In genomic region chr2:60958800-60959199, GRCh38 we compare ENCODE assay signal across 2 cellular contexts.
TF ChIP-seq lines count a peak whose summit lies in the region.

No MANE protein-coding gene starts in this region.

TF ChIP-seq in IMR-90, 13 proteins besides CTCF, POLR2A, EP300 and RAD21:
- TF ChIP-seq CEBPB (IDR thresholded peaks at IDR 0.05; ENCODE audit: low read depth, low read length), result no peak
- peak; percentile 46; the same call in 1 of the 2 replicates for TF ChIP-seq BHLHE40 (IDR thresholded peaks at IDR 0.05; ENCODE audit: low read depth, low read length)
- TF ChIP-seq FOS (IDR thresholded peaks at IDR 0.05; ENCODE audit: low read depth, low read length), result no peak
- no peak for TF ChIP-seq MXI1 (IDR thresholded peaks at IDR 0.05; ENCODE audit: borderline replicate concordance, low read depth, low read length)

TF ChIP-seq in endothelial cell of umbilical vein, 7 proteins besides CTCF, POLR2A, EP300 and RAD21:
- no peak for TF ChIP-seq MAX (IDR thresholded peaks at IDR 0.05; ENCODE audit: insufficient read depth, insufficient read length)
- TF ChIP-seq FOS (IDR thresholded peaks at IDR 0.05; ENCODE audit: borderline replicate concordance, insufficient read depth, low read length), result peak; percentile 57
- no peak for TF ChIP-seq MYC (IDR thresholded peaks at IDR 0.05; ENCODE audit: low read depth, low read length)
- no peak for TF ChIP-seq POLR2AphosphoS5 (IDR thresholded peaks at IDR 0.05; ENCODE audit: insufficient read depth, low read depth, low read length)
